Comparison of ENCODE assay signal across 7 cellular contexts in the genomic region with DNA sequence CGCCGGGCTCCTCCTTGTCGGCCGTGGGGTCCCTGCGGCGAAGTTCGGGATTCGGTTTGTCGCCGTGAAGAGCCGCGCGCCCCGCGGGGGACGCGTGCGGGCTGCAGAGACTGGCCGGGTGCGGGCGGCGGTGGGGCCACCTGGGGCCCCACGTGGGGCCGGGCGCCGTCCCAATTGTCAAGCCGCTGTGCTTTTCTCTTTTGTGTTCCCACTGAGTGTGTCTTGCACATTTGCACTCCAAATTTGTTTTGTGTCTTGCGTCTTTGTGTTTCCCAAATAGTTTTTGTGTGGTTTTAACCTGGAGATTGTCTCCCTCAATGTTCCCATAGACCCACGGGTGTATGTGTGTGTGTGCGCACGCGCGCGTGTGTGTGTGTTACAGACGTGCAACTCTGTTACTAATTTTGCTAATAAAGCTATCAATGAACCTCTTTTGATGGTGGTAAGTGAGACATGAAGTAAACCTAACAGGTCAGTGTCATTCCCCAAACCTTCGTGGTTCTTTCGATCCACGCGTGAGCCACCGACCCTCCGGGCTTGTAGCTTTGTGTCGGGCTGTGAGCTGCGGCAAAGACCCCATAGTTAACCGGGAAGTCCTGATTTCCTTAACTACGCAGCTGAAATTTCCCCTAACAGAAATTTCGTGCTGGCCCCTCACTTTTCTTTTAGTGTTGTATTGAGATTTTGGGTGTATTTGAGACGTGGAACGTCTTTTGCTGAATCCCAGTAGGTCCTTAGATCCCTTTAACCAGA. TPM values are rescaled to one million over a fixed set of nuclear protein-coding genes. Genes with fewer than 3 reads are reported as not detected.
DNase-seq lines count a peak whose midpoint lies in the region; ATAC-seq, FAIRE-seq and TF ChIP-seq lines count a peak whose summit lies in the region.

No MANE protein-coding gene starts in this region.

- H3K27ac ChIP-seq in astrocyte (ENCODE audit: low read depth, low read length), result peak overlapping the region; percentile 26

- peaks cover 4% of the 10 kb centered on the region for H3K36me3 Mint-ChIP-seq in astrocyte (ENCODE audit: low read depth, unreplicated experiment)

- peak overlapping the region; percentile 78 for H3K4me3 ChIP-seq in astrocyte (ENCODE audit: insufficient read depth, low read depth, low read length)
- peak overlapping the region; percentile 73 for H3K4me3 ChIP-seq in skeletal muscle cell (ENCODE audit: low read depth, low read length)

- peaks cover 20% of the 10 kb centered on the region for H3K4me1 Mint-ChIP-seq in astrocyte (ENCODE audit: low read depth, unreplicated experiment)

- no peaks in the 10 kb centered on the region for H4K20me1 ChIP-seq in astrocyte (ENCODE audit: insufficient read depth, low read length)

- peak overlapping the region; percentile 89 for H3K4me2 ChIP-seq in astrocyte (ENCODE audit: low read length)

- TF ChIP-seq CTCF in astrocyte (IDR thresholded peaks at IDR 0.05; ENCODE audit: insufficient read depth, low read depth, low read length), result no peak

- peaks cover 4% of the 10 kb centered on the region for H3K27me3 Mint-ChIP-seq in astrocyte (ENCODE audit: low read depth, unreplicated experiment)

- H3K27me3 ChIP-seq in astrocyte (ENCODE audit: insufficient read depth, low read length), result no peaks in the 10 kb centered on the region

- no peaks in the 10 kb centered on the region for H3K9me3 ChIP-seq in astrocyte (ENCODE audit: insufficient read depth, low read depth, low read length)

- H3K4me1 ChIP-seq in astrocyte (ENCODE audit: insufficient read depth, low read length), result peaks cover 8% of the 10 kb centered on the region

- peaks cover 26% of the 10 kb centered on the region for H3K79me2 ChIP-seq in astrocyte (ENCODE audit: insufficient read depth, low read length)

- H3K36me3 ChIP-seq in astrocyte (ENCODE audit: insufficient read depth, low read length), result no peaks in the 10 kb centered on the region

- DNase-seq in T follicular helper cell (ENCODE audit: low read depth), result peak; percentile 13
- peak; percentile 39 for DNase-seq in astrocyte (ENCODE audit: low read depth)
- peak; percentile 10 to 40 for DNase-seq in hippocampal formation (lab: John Stamatoyannopoulos, UW)
- DNase-seq in skeletal muscle cell (ENCODE audit: low read depth), result no peak
- DNase-seq in NK-92 treated with Interleukin-12 subunit alpha and Interleukin-12 subunit beta, amount 100 ng/mL, for 24 hours (lab: John Stamatoyannopoulos, UW), result no peak

- FAIRE-seq in astrocyte (lab: Jason Lieb, UNC), result no peak

- peak overlapping the region; percentile 81 for H3K9ac ChIP-seq in astrocyte (ENCODE audit: low read length)

- H3K4me3 Mint-ChIP-seq in astrocyte (ENCODE audit: unreplicated experiment), result peak overlapping the region; percentile 94

- peak overlapping the region; percentile 96 for H2AFZ ChIP-seq in astrocyte (ENCODE audit: low read depth, low read length)

- H3K27ac Mint-ChIP-seq in astrocyte (ENCODE audit: unreplicated experiment), result peak overlapping the region; percentile 97

- ATAC-seq in GM18861 (IDR thresholded peaks at IDR 0.05; ENCODE audit: unreplicated experiment) (peak; percentile 13), HG02970 (IDR thresholded peaks at IDR 0.05; ENCODE audit: low FRiP score, unreplicated experiment) (peak; percentile 47)

- peaks cover 13% of the 10 kb centered on the region for H3K9me3 Mint-ChIP-seq in astrocyte (ENCODE audit: unreplicated experiment)

RNA-seq across cellular contexts. Expression of a gene that starts 0.7 kb away (rescaled TPM):
- total RNA-seq in astrocyte, result 48.8 and 49.0 TPM in 2 replicates

Comparison
In these comparisons a context has a peak if more than half of its experiments do, and no peak if none do; other contexts are left out.
1. DNase-seq: peak in T follicular helper cell (single experiment), astrocyte (single experiment) and hippocampal formation (2 of 2); none in skeletal muscle cell (single experiment) and NK-92 treated with Interleukin-12 subunit alpha and Interleukin-12 subunit beta, amount 100 ng/mL, for 24 hours (single experiment).